In genomic region chr1:194069831-194070218, GRCh38 we compare ENCODE assay signal across 14 cellular contexts.
DNase-seq lines count a peak whose midpoint lies in the region; ATAC-seq, FAIRE-seq and TF ChIP-seq lines count a peak whose summit lies in the region.
"Had no signal": no experiment of that assay in that cellular context is flagged by ENCODE, and none has a peak within 500 bp of the region (broad histone marks: within the 10 kb centered on the region; RNA-seq: fewer than 3 reads in every experiment).

No MANE protein-coding gene starts in this region.

- ATAC-seq in Right ventricle myocardium inferior (peak; percentile 35), heart left ventricle (peak in 3 of 4 donors; percentile 17 to 43 (median 26)), right cardiac atrium (peak; percentile 13 to 35), HG02678 (IDR thresholded peaks at IDR 0.05; ENCODE audit: unreplicated experiment) (no peak)
- ATAC-seq: A549 had no signal

- FAIRE-seq in RCC 7860 (lab: Jason Lieb, UNC) = no peak
- FAIRE-seq: A549 had no signal

- H3K4me3 ChIP-seq in heart left ventricle (no peak overlapping the region), right cardiac atrium (ENCODE audit: low read length) (no peak overlapping the region)
- H3K4me3 ChIP-seq: A549 had no signal

- TF ChIP-seq POLR2A in heart left ventricle (IDR thresholded peaks at IDR 0.05) = no peak

- H3K36me3 ChIP-seq in heart left ventricle = no peaks in the 10 kb centered on the region
- H3K36me3 ChIP-seq: BE2C had no signal

- intact Hi-C loops in Right ventricle myocardium inferior (cut with DNase I) = loop anchor here (2.0 to 10.0 kb wide), 5 partner anchors 117 to 883 kb away; partner anchors contain the start of gene B3GALT2
- intact Hi-C loops in cardiac septum (cut with DNase I) = loop anchor here (5.0 to 10.0 kb wide), 4 partner anchors 305 to 883 kb away; partner anchors contain the start of gene B3GALT2
- intact Hi-C loops in heart left ventricle (cut with DNase I) = loop anchor here in 7 of 10 donors (1.0 to 10.0 kb wide), 12 partner anchors 95 to 885 kb away; partner anchors contain the start of gene B3GALT2 (in 3 of the 7)
- intact Hi-C loops in right cardiac atrium (cut with DNase I) = loop anchor here in 1 of 4 donors (5.0 kb wide), 1 partner anchor 118 kb away; no protein-coding TSS in a partner anchor

- no peak for TF ChIP-seq CTCF in heart left ventricle (IDR thresholded peaks at IDR 0.05)

- H3K27me3 ChIP-seq in heart left ventricle (no peaks in the 10 kb centered on the region), right cardiac atrium (ENCODE audit: control insufficient read depth, insufficient read depth) (no peaks in the 10 kb centered on the region)
- H3K27me3 ChIP-seq: BE2C had no signal

- H3K4me1 ChIP-seq in heart left ventricle = peaks cover 0 to 28% (median 2%) of the 10 kb centered on the region in 12 donors
- H3K4me1 ChIP-seq in right cardiac atrium (ENCODE audit: control insufficient read depth, insufficient read depth, low read length) = no peaks in the 10 kb centered on the region
- H3K4me1 ChIP-seq: A549 had no signal

- peak overlapping the region; percentile 50 to 94 (median 80) for H3K27ac ChIP-seq in heart left ventricle
- peak overlapping the region; percentile 62 for H3K27ac ChIP-seq in right cardiac atrium (ENCODE audit: low read length)
- H3K27ac ChIP-seq: A549, C4-2B had no signal

- DNase-seq in Right ventricle myocardium inferior (ENCODE audit: missing footprints) = no peak
- no peak for DNase-seq in cardiac septum (ENCODE audit: low spot score)
- no peak for DNase-seq in heart left ventricle
- no peak for DNase-seq in right cardiac atrium
- DNase-seq in mucosa of gallbladder (ENCODE audit: low spot score) = no peak
- no peak for DNase-seq in RCC 7860 (ENCODE audit: low spot score)
- DNase-seq: CD4-positive, alpha-beta memory T cell; DMS53; HCEC 1CT; HFFc6 had no signal

- no peaks in the 10 kb centered on the region for H3K9me3 ChIP-seq in heart left ventricle
- H3K9me3 ChIP-seq in right cardiac atrium (ENCODE audit: control insufficient read depth, low read length) = no peaks in the 10 kb centered on the region
- H3K9me3 ChIP-seq: A549, BE2C had no signal

- 41 to 52% (median 46%) methylated on average over 1 of the region's 1 CpG for WGBS in heart left ventricle, 4 donors
- 47% methylated on average over 1 of the region's 1 CpG for WGBS in right cardiac atrium
